Comparison of ENCODE assay signal across 21 cellular contexts in the genomic region with DNA sequence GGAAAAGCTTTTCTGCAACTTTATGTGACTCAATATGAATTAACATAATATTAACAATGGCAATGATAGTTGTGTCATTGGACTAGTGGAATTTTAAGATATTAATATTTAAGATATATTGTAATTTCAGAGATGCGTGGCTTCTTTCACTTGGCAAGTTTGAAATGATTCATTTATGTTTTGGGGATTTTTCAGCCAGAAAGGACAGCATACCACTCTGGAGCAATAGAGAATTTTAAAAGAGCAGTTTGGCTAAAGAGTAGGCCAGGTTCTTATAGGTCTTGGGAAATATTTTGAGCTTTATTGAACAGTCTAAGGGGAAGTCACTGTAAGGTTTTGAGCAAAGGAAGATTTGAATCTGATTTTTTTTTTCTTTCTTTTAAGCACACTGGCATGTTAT. TPM values are rescaled to one million over a fixed set of nuclear protein-coding genes. Genes with fewer than 3 reads are reported as not detected.
DNase-seq lines count a peak whose midpoint lies in the region; ATAC-seq, FAIRE-seq and TF ChIP-seq lines count a peak whose summit lies in the region.
"Had no signal": no experiment of that assay in that cellular context is flagged by ENCODE, and none has a peak within 500 bp of the region (broad histone marks: within the 10 kb centered on the region; RNA-seq: fewer than 3 reads in every experiment).

No MANE protein-coding gene starts in this region.

- FAIRE-seq in GM12878 (lab: Jason Lieb, UNC), result no peak

- H3K9ac ChIP-seq in GM12878 (ENCODE audit: control insufficient read depth, insufficient read depth, low read length) (no peak overlapping the region), GM23248 (no peak overlapping the region)
- H3K9ac ChIP-seq: BLaER1 treated with 17β-estradiol and CSF1 and Interleukin-3, amounts not matched to agents 10 nM and 100 nM had no signal

- peaks cover 14% of the 10 kb centered on the region for H3K36me3 Mint-ChIP-seq in activated T-cell treated with anti-CD3 and anti-CD28 coated beads, Interleukin-2, amount 50 U/mL, for 24 hours (ENCODE audit: low read depth)
- peaks cover 3% of the 10 kb centered on the region for H3K36me3 Mint-ChIP-seq in activated T-cell treated with anti-CD3 and anti-CD28 coated beads, Interleukin-2, amount 50 U/mL, for 4 hours (ENCODE audit: insufficient read depth)
- H3K36me3 Mint-ChIP-seq in HFFc6 (ENCODE audit: low read depth), result peaks cover 6% of the 10 kb centered on the region

- H3K27ac ChIP-seq in A673 (ENCODE audit: low read depth, low read length, poor library complexity, severe bottlenecking), result no peak overlapping the region
- peak overlapping the region; percentile 28; the same call in 1 of the 2 replicates for H3K27ac ChIP-seq in GM12878 (ENCODE audit: control insufficient read depth, insufficient read depth)
- H3K27ac ChIP-seq in GM23248, result no peak overlapping the region
- H3K27ac ChIP-seq: BLaER1 treated with 17β-estradiol and CSF1 and Interleukin-3, amounts not matched to agents 10 nM and 100 nM had no signal

- RAD21 ChIA-PET in GM12878 (lab: Charles Lee; ENCODE audit: unreplicated experiment), result interaction anchor here (1.1 kb wide), 1 partner anchor 17 kb away, joined by 3 read pairs; no protein-coding TSS in a partner anchor

- CTCF ChIA-PET in A673 (lab: Charles Lee), result no interaction called here
- CTCF ChIA-PET in GM12878 (lab: Yijun Ruan, JAX), result interaction anchor here (1.5 kb wide), 1 partner anchor 8 kb away, joined by 3 read pairs; no protein-coding TSS in a partner anchor

- no peak overlapping the region for H3K4me2 ChIP-seq in GM12878 (ENCODE audit: control insufficient read depth, insufficient read depth)
- H3K4me2 ChIP-seq in GM23248 (ENCODE audit: unreplicated experiment), result no peak overlapping the region
- H3K4me2 ChIP-seq: BLaER1 treated with 17β-estradiol and CSF1 and Interleukin-3, amounts not matched to agents 10 nM and 100 nM had no signal

- no peaks in the 10 kb centered on the region for H3K27me3 Mint-ChIP-seq in activated T-cell treated with anti-CD3 and anti-CD28 coated beads, Interleukin-2, amount 50 U/mL, for 24 hours
- H3K27me3 Mint-ChIP-seq in activated T-cell treated with anti-CD3 and anti-CD28 coated beads, Interleukin-2, amount 50 U/mL, for 4 hours (ENCODE audit: low read depth), result no peaks in the 10 kb centered on the region
- no peaks in the 10 kb centered on the region for H3K27me3 Mint-ChIP-seq in HFFc6 (ENCODE audit: insufficient read depth)

- intact Hi-C loops in A673 (cut with micrococcal nuclease; ENCODE audit: unreplicated experiment), result no loop called here
- intact Hi-C loops in GM12878 (cut with micrococcal nuclease; ENCODE audit: unreplicated experiment), result no loop called here

- TSS peak; percentile 2 for BruUV-seq in A673 (replicated peaks; lab: Mats Ljungman, UMichigan)
- BruUV-seq in GM12878 (replicated peaks; lab: Mats Ljungman, UMichigan), result TSS peak; percentile 1

- peaks cover 57% of the 10 kb centered on the region for H3K4me1 Mint-ChIP-seq in activated T-cell treated with anti-CD3 and anti-CD28 coated beads, Interleukin-2, amount 50 U/mL, for 24 hours (ENCODE audit: low read depth)
- H3K4me1 Mint-ChIP-seq in activated T-cell treated with anti-CD3 and anti-CD28 coated beads, Interleukin-2, amount 50 U/mL, for 4 hours (ENCODE audit: low read depth), result peaks cover 43% of the 10 kb centered on the region
- peaks cover 49% of the 10 kb centered on the region for H3K4me1 Mint-ChIP-seq in HFFc6 (ENCODE audit: low read depth)

- POLR2A ChIA-PET in A673 (lab: Charles Lee; ENCODE audit: low non-redundant PET) (no interaction called here), GM12878 (lab: Charles Lee) (no interaction called here)

- H3K27ac Mint-ChIP-seq in activated T-cell treated with anti-CD3 and anti-CD28 coated beads, Interleukin-2, amount 50 U/mL, for 24 hours, result peak overlapping the region; percentile 5
- 0 out of 2 replicates have a peak overlapping the region, but pooled peaks have one; percentile 3 for H3K27ac Mint-ChIP-seq in HFFc6

- no peaks in the 10 kb centered on the region for H3K9me2 ChIP-seq in GM23248 (ENCODE audit: insufficient read depth)

- TF ChIP-seq CTCF in A673 (conservative IDR thresholded peaks at IDR 0.05; ENCODE audit: low read depth, low read length) (no peak), HFFc6 (IDR thresholded peaks at IDR 0.05) (no peak), GM12878 (IDR thresholded peaks at IDR 0.05 in 2 of 3, conservative IDR thresholded peaks at IDR 0.05 in 1 of 3; ENCODE audit: control insufficient read depth in 2 of 3, extremely low read depth in 1 of 3, insufficient read depth in 1 of 3, low read depth in 3 of 3, low read length in 3 of 3) (no peak)

- SMC1A ChIA-PET in GM12878 (lab: Charles Lee; ENCODE audit: uncharacterized antibody, unreplicated experiment), result interaction anchor here (0.8 to 2.1 kb wide), 4 partner anchors 14 to 81 kb away, joined by 3 to 6 read pairs (median 4); a partner anchor contains a TSS

- no peak overlapping the region for H3K4me3 Mint-ChIP-seq in activated T-cell treated with anti-CD3 and anti-CD28 coated beads, Interleukin-2, amount 50 U/mL, for 24 hours
- H3K4me3 Mint-ChIP-seq in activated T-cell treated with anti-CD3 and anti-CD28 coated beads, Interleukin-2, amount 50 U/mL, for 4 hours, result no peak overlapping the region
- H3K4me3 Mint-ChIP-seq in HFFc6, result no peak overlapping the region

- H3K4me3 ChIP-seq in A673 (ENCODE audit: low read depth, low read length, poor library complexity, severe bottlenecking) (no peak overlapping the region), GM12878 (no peak overlapping the region), HAP-1 (no peak overlapping the region), GM23248 (no peak overlapping the region)
- H3K4me3 ChIP-seq: BLaER1 treated with 17β-estradiol and CSF1 and Interleukin-3, amounts not matched to agents 10 nM and 100 nM had no signal

- in situ Hi-C loops in GM12878 (cut with MboI) (no loop called here), HAP-1 (cut with MboI; ENCODE audit: low sequenced_read_pairs) (no loop called here), GM23248 (cut with MboI) (no loop called here)

- no peak for DNase-seq in activated T-cell treated with anti-CD3 and anti-CD28 coated beads, Interleukin-2, amount 50 U/mL, for 24 hours
- DNase-seq in activated T-cell treated with anti-CD3 and anti-CD28 coated beads, Interleukin-2, amount 50 U/mL, for 4 hours, result no peak
- DNase-seq in A673 (ENCODE audit: low spot score) (no peak), HFFc6 (no peak), GM12878 (ENCODE audit: low read depth, low spot score) (no peak), HAP-1 (ENCODE audit: low spot score in 2 of 2) (no peak), GM23248 (no peak)
- DNase-seq: DMS79 treated with DMSO at 0.1 percent for 48 hours, KBM-7, NCI-H1417 treated with DMSO at 0.1 percent for 48 hours, NCI-H187 treated with DMSO at 0.1 percent for 48 hours, NCI-H2227 treated with DMSO at 0.1 percent for 48 hours, NCI-H510A treated with DMSO at 0.1 percent for 48 hours, NCI-H774, PC-3, RPMI8226, SHP77 treated with DMSO at 0.1 percent for 48 hours had no signal

- H4K20me1 ChIP-seq in GM12878 (ENCODE audit: control insufficient read depth, insufficient read depth) (no peaks in the 10 kb centered on the region), GM23248 (ENCODE audit: insufficient read depth) (0 out of 2 replicates have a peak, but pooled peaks cover 6% of the 10 kb centered on the region)

- no peak for TF ChIP-seq RAD21 in GM12878 (IDR thresholded peaks at IDR 0.05; ENCODE audit: insufficient read depth, low read depth, low read length)

- H3K27me3 ChIP-seq in A673 (replicated peaks; ENCODE audit: insufficient read depth, low read depth, low read length, poor library complexity) (no peaks in the 10 kb centered on the region), GM12878 (replicated peaks in 1 of 2; ENCODE audit: control insufficient read depth in 2 of 2, insufficient read depth in 2 of 2, low read length in 1 of 2) (no peaks in the 10 kb centered on the region), HAP-1 (ENCODE audit: low read depth) (no peaks in the 10 kb centered on the region), GM23248 (replicated peaks; ENCODE audit: insufficient read depth) (no peaks in the 10 kb centered on the region)
- H3K27me3 ChIP-seq: BLaER1 treated with 17β-estradiol and CSF1 and Interleukin-3, amounts not matched to agents 10 nM and 100 nM had no signal

- WGBS in GM12878 (ENCODE audit: insufficient coverage, insufficient replicate concordance, low lambda C conversion rate, missing lambda C conversion rate), result 44% methylated on average over 1 of the region's 1 CpG
- WGBS in GM23248 (ENCODE audit: low coverage in 1 of 2, low lambda C conversion rate in 2 of 2, missing lambda C conversion rate in 2 of 2), 2 experiments, result 94 to 97% methylated on average over 1 of the region's 1 CpG

- H3K9me3 ChIP-seq in A673 (ENCODE audit: low read depth, low read length, poor library complexity, severe bottlenecking) (no peaks in the 10 kb centered on the region), GM12878 (replicated peaks; ENCODE audit: control insufficient read depth, insufficient read depth, low read length) (no peaks in the 10 kb centered on the region), HAP-1 (no peaks in the 10 kb centered on the region), GM23248 (ENCODE audit: low read depth) (no peaks in the 10 kb centered on the region)
- H3K9me3 ChIP-seq: BLaER1 treated with 17β-estradiol and CSF1 and Interleukin-3, amounts not matched to agents 10 nM and 100 nM had no signal

- H3K9me3 Mint-ChIP-seq in activated T-cell treated with anti-CD3 and anti-CD28 coated beads, Interleukin-2, amount 50 U/mL, for 24 hours, result no peaks in the 10 kb centered on the region
- no peaks in the 10 kb centered on the region for H3K9me3 Mint-ChIP-seq in activated T-cell treated with anti-CD3 and anti-CD28 coated beads, Interleukin-2, amount 50 U/mL, for 4 hours
- H3K9me3 Mint-ChIP-seq in HFFc6, result no peaks in the 10 kb centered on the region

- H3K79me2 ChIP-seq in GM12878 (ENCODE audit: control insufficient read depth, insufficient read depth, low read length) (peaks cover 92% of the 10 kb centered on the region), GM23248 (ENCODE audit: insufficient read depth) (peaks cover 100% of the 10 kb centered on the region)

- ATAC-seq in activated T-cell treated with anti-CD3 and anti-CD28 coated beads, Interleukin-2, amount 50 U/mL, for 4 hours, result no peak
- ATAC-seq in GM12878, result peak; percentile 36
- ATAC-seq in GM19463 (IDR thresholded peaks at IDR 0.05; ENCODE audit: unreplicated experiment), result no peak
- ATAC-seq: HCT116, PC-3, SK-N-SH treated with all-trans-retinoic acid at 6 μM for 48 hours had no signal

- H2AFZ ChIP-seq in GM12878 (ENCODE audit: control insufficient read depth, low read depth, low read length) (no peak overlapping the region), GM23248 (no peak overlapping the region)

- TF ChIP-seq POLR2A in GM12878 (IDR thresholded peaks at IDR 0.05; ENCODE audit: low read depth, low read length), result no peak

- peaks cover 10% of the 10 kb centered on the region for H3F3A ChIP-seq in GM23248 (ENCODE audit: insufficient read depth)

- no peak for TF ChIP-seq EP300 in GM12878 (IDR thresholded peaks at IDR 0.05; ENCODE audit: borderline replicate concordance in 1 of 2, control insufficient read depth in 1 of 2, low read depth in 2 of 2, low read length in 2 of 2)

- no peaks in the 10 kb centered on the region for H3K36me3 ChIP-seq in A673 (ENCODE audit: insufficient read depth, low read length, poor library complexity, severe bottlenecking)
- H3K36me3 ChIP-seq in GM12878 (ENCODE audit: control insufficient read depth in 2 of 2, insufficient read depth in 2 of 2, low read length in 1 of 2), result peaks cover 0 to 4% of the 10 kb centered on the region in 2 experiments; a peak in 1 of 4 replicates
- H3K36me3 ChIP-seq in HAP-1 (replicated peaks), result peaks cover 6% of the 10 kb centered on the region; the same call in 1 of the 2 replicates
- H3K36me3 ChIP-seq in GM23248 (ENCODE audit: low read depth), result no peaks in the 10 kb centered on the region

- peaks cover 27% of the 10 kb centered on the region for H3K4me1 ChIP-seq in A673 (ENCODE audit: insufficient read depth, low read length, poor library complexity, severe bottlenecking)
- no peaks in the 10 kb centered on the region for H3K4me1 ChIP-seq in GM12878 (ENCODE audit: control insufficient read depth, insufficient read depth, low read length)
- peaks cover 5% of the 10 kb centered on the region for H3K4me1 ChIP-seq in HAP-1
- peaks cover 22% of the 10 kb centered on the region for H3K4me1 ChIP-seq in GM23248 (ENCODE audit: insufficient read depth)

RNA-seq across cellular contexts. Expression of a gene that starts 16.5 kb away (rescaled TPM):
- 100 to 1,000 TPM; 109 to 122 (median 118) TPM for total RNA-seq in activated T-cell treated with anti-CD3 and anti-CD28 coated beads, Interleukin-2, amount 50 U/mL, for 4 hours
- total RNA-seq in A673 (2021) (185 and 187 TPM in 2 replicates), GM12878 (2014; rRNA removed) (33.2 and 45.3 TPM in 2 replicates), GM12878 (2014; rRNA removed; fragmentation: Illumina TruSeq; extraction: Trizol) (91.5 and 93.4 TPM in 2 replicates), GM12878 (2021) (108 and 113 TPM in 2 replicates)
- total RNA-seq in HFFc6 (2021; fragmentation: NEBNext Ultra II Directional; extraction: Animal tissue kit (Norgen Biotek cat#: 25700)), result 10 to 100 TPM; 63.5 to 90.2 (median 75.0) TPM
- 32.0 and 34.4 TPM in 2 replicates for total RNA-seq in GM12878 (2013; cell fraction: nucleolus; rRNA removed)
- 37.7 TPM for polyA plus RNA-seq in GM12878 (2011; ENCODE audit: low read depth)
- polyA plus RNA-seq in GM12878 (2011; rRNA removed) (64.6 and 92.2 TPM in 2 replicates), GM12878 (2014; fragmentation: Illumina TruSeq; extraction: Trizol) (139 and 163 TPM in 2 replicates), GM12878 (2014; fragmentation: Nextera tagmentation; extraction: Ambion mirVana) (10 to 100 TPM; 43.3 to 56.2 TPM), GM12878 (2014; rRNA removed) (46.6 and 57.5 TPM in 2 replicates), GM12878 (2016; fragmentation: Nextera tagmentation; extraction: Ambion mirVana) (100 to 1,000 TPM; 142 to 143 TPM), GM23248 (2016; fragmentation: Nextera tagmentation; extraction: Ambion mirVana) (58.2 and 65.1 TPM in 2 replicates)
- polyA plus RNA-seq in GM12878 (2011; cell fraction: cytosol; rRNA removed), result 33.2 and 46.8 TPM in 2 replicates
- polyA plus RNA-seq in GM12878 (2011; cell fraction: nucleus; rRNA removed), result 22.4 and 30.7 TPM in 2 replicates
- polyA plus RNA-seq in GM12878 (2012), result 54.5 and 74.4 TPM in 2 replicates
- 47.6 and 75.3 TPM in 2 replicates for polyA minus RNA-seq in GM12878 (2011; rRNA and poly(A)+ RNA removed)
- 27.8 and 30.4 TPM in 2 replicates for polyA minus RNA-seq in GM12878 (2011; cell fraction: cytosol; rRNA and poly(A)+ RNA removed)
- 7.3 and 12.8 TPM in 2 replicates for polyA minus RNA-seq in GM12878 (2011; cell fraction: nucleus; rRNA and poly(A)+ RNA removed)
- total RNA-seq in GM23248 (2014; rRNA removed; shearing (Covaris generic)), result 49.0 and 71.7 TPM in 2 replicates

RNA-seq across cellular contexts. Expression of a gene that starts 32.7 kb away (rescaled TPM):
- total RNA-seq in activated T-cell treated with anti-CD3 and anti-CD28 coated beads, Interleukin-2, amount 50 U/mL, for 4 hours, result 10 to 100 TPM; 14.8 to 19.7 (median 14.9) TPM
- total RNA-seq in A673 (2021), result 22.7 and 26.1 TPM in 2 replicates
- total RNA-seq in HFFc6 (2021; fragmentation: NEBNext Ultra II Directional; extraction: Animal tissue kit (Norgen Biotek cat#: 25700)), result 10 to 100 TPM; 20.7 to 31.8 (median 26.9) TPM
- 108 TPM in 2 replicates for total RNA-seq in GM12878 (2013; cell fraction: nucleolus; rRNA removed)
- total RNA-seq in GM12878 (2014; rRNA removed), result 21.2 and 24.3 TPM in 2 replicates
- total RNA-seq in GM12878 (2014; rRNA removed; fragmentation: Illumina TruSeq; extraction: Trizol), result 19.5 and 20.8 TPM in 2 replicates
- total RNA-seq in GM12878 (2021), result 16.8 and 18.8 TPM in 2 replicates
- 7.2 TPM for polyA plus RNA-seq in GM12878 (2011; ENCODE audit: low read depth)
- polyA plus RNA-seq in GM12878 (2011; rRNA removed), result 24.5 and 28.9 TPM in 2 replicates
- 16.9 and 17.4 TPM in 2 replicates for polyA plus RNA-seq in GM12878 (2011; cell fraction: cytosol; rRNA removed)
- polyA plus RNA-seq in GM12878 (2011; cell fraction: nucleus; rRNA removed), result 31.8 and 33.0 TPM in 2 replicates
- 14.9 and 16.3 TPM in 2 replicates for polyA plus RNA-seq in GM12878 (2012)
- 15.9 and 17.4 TPM in 2 replicates for polyA plus RNA-seq in GM12878 (2014; fragmentation: Illumina TruSeq; extraction: Trizol)
- polyA plus RNA-seq in GM12878 (2014; fragmentation: Nextera tagmentation; extraction: Ambion mirVana), result 1 to 10 TPM; 6.4 to 6.5 TPM
- polyA plus RNA-seq in GM12878 (2014; rRNA removed), result 17.0 and 18.5 TPM in 2 replicates
- 10 to 100 TPM; 24.7 to 25.2 TPM for polyA plus RNA-seq in GM12878 (2016; fragmentation: Nextera tagmentation; extraction: Ambion mirVana)
- 28.5 and 29.6 TPM in 2 replicates for polyA minus RNA-seq in GM12878 (2011; rRNA and poly(A)+ RNA removed)
- 10.3 and 11.7 TPM in 2 replicates for polyA minus RNA-seq in GM12878 (2011; cell fraction: cytosol; rRNA and poly(A)+ RNA removed)
- 29.3 and 39.7 TPM in 2 replicates for polyA minus RNA-seq in GM12878 (2011; cell fraction: nucleus; rRNA and poly(A)+ RNA removed)
- total RNA-seq in GM23248 (2014; rRNA removed; shearing (Covaris generic)), result 43.8 and 49.3 TPM in 2 replicates
- polyA plus RNA-seq in GM23248 (2016; fragmentation: Nextera tagmentation; extraction: Ambion mirVana), result 23.3 and 24.9 TPM in 2 replicates
